In genomic region chr13:23375007-23375971, GRCh38 we compare ENCODE assay signal across 8 cellular contexts. TPM values are rescaled to one million over a fixed set of nuclear protein-coding genes. Genes with fewer than 3 reads are reported as not detected.
A peak's percentile ranks its signal among the peaks of the same experiment; 100 is the strongest.
DNase-seq lines count a peak whose midpoint lies in the region; TF ChIP-seq lines count a peak whose summit lies in the region.

No MANE protein-coding gene starts in this region.

- H3K9me3 ChIP-seq in Loucy (ENCODE audit: insufficient read depth, low read depth, low read length) (no peaks in the 10 kb centered on the region), neuronal stem cell (replicated peaks in 1 of 2; ENCODE audit: control insufficient read depth in 2 of 2, insufficient read depth in 1 of 2, low read depth in 1 of 2, low read length in 2 of 2) (peaks cover 0 to 7% of the 10 kb centered on the region in 2 donors), subcutaneous abdominal adipose tissue (ENCODE audit: control insufficient read depth in 5 of 5, low read length in 5 of 5) (no peaks in the 10 kb centered on the region)

- H4K91ac ChIP-seq in neuronal stem cell (ENCODE audit: low read depth, low read length, poor library complexity) = peak overlapping the region; percentile 54

- no peak overlapping the region for H2BK15ac ChIP-seq in neuronal stem cell (ENCODE audit: low read length)

- TF ChIP-seq CTCF in Loucy (conservative IDR thresholded peaks at IDR 0.05; ENCODE audit: low read length) = no peak

- no CpG with 5 or more reads among the region's 116 CpGs for WGBS in neuronal stem cell (ENCODE audit: extremely low coverage in 2 of 2, insufficient read length in 2 of 2, insufficient replicate concordance in 1 of 2), 2 donors

- H2AFZ ChIP-seq in Loucy (ENCODE audit: low read length) (peak overlapping the region; percentile 98), neuronal stem cell (ENCODE audit: low read length) (peak overlapping the region; percentile 95)

- no peak overlapping the region for H2BK120ac ChIP-seq in neuronal stem cell (ENCODE audit: low read depth, low read length)

- H3K4me3 ChIP-seq in H7 (ENCODE audit: insufficient read depth, low read depth, low read length) (peak overlapping the region; percentile 89), Loucy (ENCODE audit: low read length, poor library complexity, severe bottlenecking) (peak overlapping the region; percentile 85), neuronal stem cell (ENCODE audit: low read length in 2 of 2) (peak overlapping the region; percentile 93 to 100), subcutaneous abdominal adipose tissue (ENCODE audit: low read depth in 1 of 5, low read length in 5 of 5) (peak overlapping the region; percentile 69 to 93 (median 81))

- H3K9me2 ChIP-seq in Loucy (replicated peaks; ENCODE audit: low read depth, low read length) = no peaks in the 10 kb centered on the region

- H3K79me1 ChIP-seq in neuronal stem cell (ENCODE audit: low read depth, low read length) = peaks cover 6% of the 10 kb centered on the region

- H3K4me2 ChIP-seq in Loucy (ENCODE audit: low read depth, low read length, poor library complexity, severe bottlenecking) = peak overlapping the region; percentile 76
- H3K4me2 ChIP-seq in neuronal stem cell (ENCODE audit: insufficient read depth, low read length, poor library complexity, severe bottlenecking) = peak overlapping the region; percentile 78

- no peaks in the 10 kb centered on the region for H3F3A ChIP-seq in Loucy (ENCODE audit: low read depth)

- H2AK5ac ChIP-seq in neuronal stem cell (ENCODE audit: low read depth, low read length) = peak overlapping the region; percentile 58

- peak overlapping the region; percentile 99 for H3K14ac ChIP-seq in neuronal stem cell (ENCODE audit: low read length)

- peaks cover 47% of the 10 kb centered on the region for H3K79me2 ChIP-seq in Loucy (ENCODE audit: insufficient read depth, low read length)

- no peaks in the 10 kb centered on the region for H3K27me3 ChIP-seq in H7 (ENCODE audit: control insufficient read depth, insufficient read depth, low read length)
- H3K27me3 ChIP-seq in Loucy (ENCODE audit: insufficient read depth, low read length, poor library complexity, severe bottlenecking) = no peaks in the 10 kb centered on the region
- no peaks in the 10 kb centered on the region for H3K27me3 ChIP-seq in neuronal stem cell (ENCODE audit: control insufficient read depth in 3 of 3, insufficient read depth in 3 of 3, low read depth in 1 of 3, low read length in 3 of 3)
- no peaks in the 10 kb centered on the region for H3K27me3 ChIP-seq in subcutaneous abdominal adipose tissue (ENCODE audit: control insufficient read depth in 5 of 5, insufficient read depth in 4 of 5, low read length in 5 of 5)

- H3K27ac ChIP-seq in neuronal stem cell (replicated peaks; ENCODE audit: low read length) (no peak overlapping the region), subcutaneous abdominal adipose tissue (ENCODE audit: low read depth, low read length) (peak overlapping the region; percentile 60)

- DNase-seq in G401 (ENCODE audit: low spot score) (peak; percentile 96), H7 (peak; percentile 98), SHP77 treated with DMSO at 0.1 percent for 48 hours (lab: John Stamatoyannopoulos, UW) (peak; percentile 76), foreskin melanocyte (peak; percentile 74), neuronal stem cell (ENCODE audit: low spot score) (peak; percentile 94)
- peak; percentile 97 for DNase-seq in activated gamma-delta T cell treated with anti-CD3 and anti-CD28 coated beads, Interleukin-2, amount 50 U/mL, for 16 hours (ENCODE audit: low read depth)

- H4K8ac ChIP-seq in neuronal stem cell (ENCODE audit: low read depth, low read length) = no peak overlapping the region

- H3K4me1 ChIP-seq in Loucy (ENCODE audit: insufficient read depth, low read length, poor library complexity, severe bottlenecking) = peaks cover 33% of the 10 kb centered on the region
- peaks cover 5 to 7% of the 10 kb centered on the region in 2 donors for H3K4me1 ChIP-seq in neuronal stem cell (ENCODE audit: control insufficient read depth in 2 of 2, insufficient read depth in 1 of 2, low read depth in 1 of 2, low read length in 2 of 2)
- peaks cover 6 to 41% (median 24%) of the 10 kb centered on the region in 5 donors for H3K4me1 ChIP-seq in subcutaneous abdominal adipose tissue (ENCODE audit: control insufficient read depth in 5 of 5, insufficient read depth in 5 of 5, low read length in 5 of 5)

- no peak overlapping the region for H3K4ac ChIP-seq in neuronal stem cell (ENCODE audit: low read length)

- peak overlapping the region; percentile 99 for H3K18ac ChIP-seq in neuronal stem cell (ENCODE audit: low read length)

- in situ Hi-C loops in G401 (cut with HindIII; ENCODE audit: low sequenced_read_pairs) = no loop called here

- H3K36me3 ChIP-seq in H7 (replicated peaks; ENCODE audit: control insufficient read depth, insufficient read depth, low read length) = peaks cover 2% of the 10 kb centered on the region; the same call in 1 of the 2 replicates
- peaks cover 8% of the 10 kb centered on the region; the same call in 1 of the 2 replicates for H3K36me3 ChIP-seq in Loucy (ENCODE audit: insufficient read depth, low read length)
- H3K36me3 ChIP-seq in neuronal stem cell (replicated peaks in 1 of 2; ENCODE audit: control insufficient read depth in 2 of 2, insufficient read depth in 2 of 2, low read length in 2 of 2) = peaks cover 8 to 39% of the 10 kb centered on the region in 2 donors
- peaks cover 5 to 13% (median 7%) of the 10 kb centered on the region in 5 donors for H3K36me3 ChIP-seq in subcutaneous abdominal adipose tissue (ENCODE audit: control insufficient read depth in 5 of 5, insufficient read depth in 5 of 5, low read length in 5 of 5)

- no peak overlapping the region for H2BK5ac ChIP-seq in neuronal stem cell (ENCODE audit: low read length)

- H3K23ac ChIP-seq in neuronal stem cell (ENCODE audit: low read depth, low read length, poor library complexity) = peak overlapping the region; percentile 97

- H2BK12ac ChIP-seq in neuronal stem cell (ENCODE audit: low read length) = no peak overlapping the region

- peak overlapping the region; percentile 81 for H3K9ac ChIP-seq in Loucy (ENCODE audit: low read depth, low read length, poor library complexity, severe bottlenecking)
- peak overlapping the region; percentile 100 for H3K9ac ChIP-seq in neuronal stem cell (ENCODE audit: low read depth, low read length, poor library complexity)
- H3K9ac ChIP-seq in subcutaneous abdominal adipose tissue (ENCODE audit: low read length in 5 of 5) = peak overlapping the region in 4 of 5 donors; percentile 59 to 86 (median 70)

- H4K20me1 ChIP-seq in Loucy (ENCODE audit: insufficient read depth, low read length, poor library complexity, severe bottlenecking) = peaks cover 35% of the 10 kb centered on the region

RNA-seq across cellular contexts. Expression of gene SACS, which starts 58.2 kb away (rescaled TPM):
- total RNA-seq in G401 (2014; rRNA removed; shearing (Covaris generic)) = 7.3 and 12.7 TPM in 2 replicates
- total RNA-seq in H7 (2014; rRNA removed; shearing (Covaris generic)) = 40.7 and 42.6 TPM in 2 replicates
- polyA plus RNA-seq in neuronal stem cell (2013, experiment 1 of 2) = 19.9 TPM
- 19.4 TPM for polyA plus RNA-seq in neuronal stem cell (2013, experiment 2 of 2)
